In genomic region chr2:222722327-222722946, GRCh38 we compare ENCODE assay signal across 12 cellular contexts. TPM values are rescaled to one million over a fixed set of nuclear protein-coding genes. Genes with fewer than 3 reads are reported as not detected.
A peak's percentile ranks its signal among the peaks of the same experiment; 100 is the strongest.
DNase-seq lines count a peak whose midpoint lies in the region; ATAC-seq and TF ChIP-seq lines count a peak whose summit lies in the region.
"Had no signal": no experiment of that assay in that cellular context is flagged by ENCODE, and none has a peak within 500 bp of the region (broad histone marks: within the 10 kb centered on the region; RNA-seq: fewer than 3 reads in every experiment).

No MANE protein-coding gene starts in this region.

- H3K36me3 Mint-ChIP-seq in Calu3 (ENCODE audit: insufficient read depth, unreplicated experiment): peaks cover 76% of the 10 kb centered on the region
- H3K36me3 Mint-ChIP-seq in CD4-positive, alpha-beta T cell (ENCODE audit: low read depth): no peaks in the 10 kb centered on the region

- CTCF ChIA-PET in Calu3 (lab: Charles Lee): interaction anchor here (0.7 kb wide), 1 partner anchor 152 kb away, joined by 3 read pairs; no protein-coding TSS in a partner anchor
- CTCF ChIA-PET in CD4-positive, alpha-beta T cell (lab: Charles Lee): no interaction called here

- H3K27me3 Mint-ChIP-seq in Calu3 (ENCODE audit: unreplicated experiment): no peaks in the 10 kb centered on the region
- no peaks in the 10 kb centered on the region for H3K27me3 Mint-ChIP-seq in CD4-positive, alpha-beta T cell
- H3K27me3 Mint-ChIP-seq: progenitor cell of endocrine pancreas had no signal

- no peaks in the 10 kb centered on the region for H3K36me3 ChIP-seq in tibial artery

- DNase-seq in Calu3: no peak
- DNase-seq in cardiac fibroblast (ENCODE audit: low read depth in 2 of 2): peak; percentile 70 to 93
- DNase-seq in CD4-positive, alpha-beta T cell: no peak
- no peak for DNase-seq in tibial artery
- DNase-seq in stimulated activated naive CD4-positive, alpha-beta T cell (lab: John Stamatoyannopoulos, UW): no peak
- no peak for DNase-seq in ecto neural progenitor cell (ENCODE audit: low spot score)
- DNase-seq: activated CD4-positive, CD25-positive, alpha-beta regulatory T cell; Caco-2; NCI-H1436 treated with DMSO at 0.1 percent for 48 hours had no signal

- H3K4me1 Mint-ChIP-seq in Calu3 (ENCODE audit: low read depth, unreplicated experiment): no peaks in the 10 kb centered on the region
- no peaks in the 10 kb centered on the region for H3K4me1 Mint-ChIP-seq in CD4-positive, alpha-beta T cell (ENCODE audit: low read depth)

- no TSS peak for BruUV-seq in Calu3 (replicated peaks; lab: Mats Ljungman, UMichigan)

- POLR2A ChIA-PET in CD4-positive, alpha-beta T cell (lab: Charles Lee): no interaction called here

- H3K4me3 ChIP-seq in cardiac fibroblast (replicated peaks in 1 of 2; ENCODE audit: low read depth in 2 of 2, low read length in 2 of 2) (no peak overlapping the region), tibial artery (no peak overlapping the region)

- no peak overlapping the region for H3K4me3 Mint-ChIP-seq in Calu3 (ENCODE audit: low read depth, unreplicated experiment)
- H3K4me3 Mint-ChIP-seq in CD4-positive, alpha-beta T cell: no peak overlapping the region

- H3K9me3 ChIP-seq in CD4-positive, alpha-beta T cell (ENCODE audit: control insufficient read depth, low read length): no peaks in the 10 kb centered on the region
- H3K9me3 ChIP-seq in tibial artery: no peaks in the 10 kb centered on the region

- H3K27ac ChIP-seq in CD4-positive, alpha-beta T cell (ENCODE audit: low read depth, low read length): no peak overlapping the region
- peak overlapping the region in 1 of 2 donors; percentile 22 for H3K27ac ChIP-seq in tibial artery

- ATAC-seq in GM19452 (IDR thresholded peaks at IDR 0.05; ENCODE audit: unreplicated experiment): peak; percentile 94
- ATAC-seq in HG03095 (IDR thresholded peaks at IDR 0.05; ENCODE audit: unreplicated experiment): peak; percentile 97
- no peak for ATAC-seq in CD4-positive, alpha-beta T cell (ENCODE audit: poor library complexity)

- TF ChIP-seq CTCF in Calu3 (IDR thresholded peaks at IDR 0.05; ENCODE audit: unreplicated experiment) (no peak), cardiac fibroblast (IDR thresholded peaks at IDR 0.05; ENCODE audit: low read depth, low read length) (no peak), tibial artery (IDR thresholded peaks at IDR 0.05) (no peak)
- TF ChIP-seq CTCF in CD4-positive, alpha-beta T cell (IDR thresholded peaks at IDR 0.05): no peak

- peaks cover 5% of the 10 kb centered on the region for H3K27me3 ChIP-seq in CD4-positive, alpha-beta T cell (ENCODE audit: control insufficient read depth, insufficient read depth, low read length)
- no peaks in the 10 kb centered on the region for H3K27me3 ChIP-seq in tibial artery

- H3K27ac Mint-ChIP-seq in Calu3 (ENCODE audit: unreplicated experiment): peak overlapping the region; percentile 77
- H3K27ac Mint-ChIP-seq in CD4-positive, alpha-beta T cell: no peak overlapping the region
- H3K27ac Mint-ChIP-seq: progenitor cell of endocrine pancreas had no signal

- peaks cover 9% of the 10 kb centered on the region for H3K9me3 Mint-ChIP-seq in Calu3 (ENCODE audit: low read depth, unreplicated experiment)
- no peaks in the 10 kb centered on the region for H3K9me3 Mint-ChIP-seq in CD4-positive, alpha-beta T cell

- H3K4me1 ChIP-seq in tibial artery: peaks cover 0 to 5% (median 5%) of the 10 kb centered on the region in 4 donors
- H3K4me1 ChIP-seq: Caco-2 had no signal

- intact Hi-C loops in Calu3 (cut with micrococcal nuclease; ENCODE audit: unreplicated experiment) (no loop called here), tibial artery (cut with DNase I; ENCODE audit: low total_unique reads) (no loop called here)
- intact Hi-C loops in CD4-positive, alpha-beta T cell (cut with DNase I, micrococcal nuclease): no loop called here

RNA-seq across cellular contexts. Expression of gene MOGAT1, which starts 51.0 kb away (rescaled TPM):
- total RNA-seq in Calu3 (2022): 35.9 and 51.2 TPM in 2 replicates
- total RNA-seq in CD4-positive, alpha-beta T cell: not detected
- total RNA-seq: Caco-2 had no signal

Comparison
In these comparisons a context has a peak if more than half of its experiments do, and no peak if none do; other contexts are left out.
1. DNase-seq: peak in cardiac fibroblast (2 of 2); none in Calu3 (single experiment), CD4-positive, alpha-beta T cell (0 of 10), tibial artery (0 of 2), stimulated activated naive CD4-positive, alpha-beta T cell (0 of 6) and ecto neural progenitor cell (single experiment).
2. RNA of gene MOGAT1, which starts 51.0 kb away (total RNA-seq): 35.9 to 51.2 TPM in Calu3; not detected in CD4-positive, alpha-beta T cell; every median in the first group is over 10 times any median in the second.